In the genomic region with DNA sequence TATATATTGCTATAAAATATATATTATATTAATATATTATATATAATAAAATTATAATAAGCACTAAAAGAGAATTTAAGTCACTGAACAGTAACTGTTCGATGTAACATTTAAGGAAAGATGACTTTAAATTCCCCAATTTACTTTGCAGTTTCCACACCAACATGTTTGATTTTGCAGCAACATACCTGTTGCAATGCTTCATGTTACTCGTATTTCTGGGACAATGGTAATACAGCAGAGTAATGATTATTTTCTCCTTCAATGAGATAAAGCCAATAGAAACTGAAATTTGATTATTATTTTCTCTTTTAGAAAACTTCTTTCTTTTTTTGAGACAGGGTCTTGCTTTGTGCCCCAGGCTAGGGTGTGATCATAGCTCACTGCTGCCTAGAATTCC, we compare ENCODE assay signal across 28 cellular contexts.
"Had no signal": no experiment of that assay in that cellular context is flagged by ENCODE, and none has a peak within 500 bp of the region (broad histone marks: within the 10 kb centered on the region; RNA-seq: fewer than 3 reads in every experiment).

No MANE protein-coding gene starts in this region.

- H3K9me3 ChIP-seq: colonic mucosa, esophagus muscularis mucosa, esophagus squamous epithelium, gastrocnemius medialis, gastroesophageal sphincter, heart left ventricle, heart right ventricle had no signal

- H3K79me2 ChIP-seq: hepatocyte had no signal

- H3K27ac Mint-ChIP-seq: dendritic cell treated with granulocyte-macrophage colony-stimulating factor and Interleukin-4, amounts not matched to agents 40 ng/mL and 50 ng/mL, for 4 days; effector memory CD8-positive, alpha-beta T cell; endodermal cell had no signal

- H3K27me3 ChIP-seq: colonic mucosa, dorsolateral prefrontal cortex, esophagus muscularis mucosa, gastrocnemius medialis, gastroesophageal sphincter, heart left ventricle, heart right ventricle, hepatocyte had no signal

- H3K4me1 Mint-ChIP-seq: endodermal cell had no signal

- DNase-seq: colonic mucosa; cortex of kidney; dermis blood vessel endothelial cell; dorsolateral prefrontal cortex; effector CD4-positive, alpha-beta T cell; effector CD8-positive, alpha-beta T cell; effector memory CD4-positive, alpha-beta T cell; effector memory CD8-positive, alpha-beta T cell; endodermal cell; erythroblast; esophagus squamous epithelium; foreskin fibroblast; foreskin keratinocyte; foreskin melanocyte; gastrocnemius medialis; glutamatergic neuron; head of caudate nucleus; heart left ventricle; heart right ventricle had no signal

- ATAC-seq: effector memory CD8-positive, alpha-beta T cell; esophagus mucosa; foreskin keratinocyte; gastrocnemius medialis; gastroesophageal sphincter; heart left ventricle; heart right ventricle had no signal

- H2AFZ ChIP-seq: hepatocyte had no signal

- H3K4me3 ChIP-seq: colonic mucosa, coronary artery, dorsolateral prefrontal cortex, esophagus muscularis mucosa, esophagus squamous epithelium, gastrocnemius medialis, gastroesophageal sphincter, heart left ventricle, heart right ventricle, hepatocyte had no signal

- H3K27ac ChIP-seq: colonic mucosa, coronary artery, dorsolateral prefrontal cortex, epithelial cell of prostate, esophagus muscularis mucosa, esophagus squamous epithelium, foreskin keratinocyte, gastrocnemius medialis, gastroesophageal sphincter, heart left ventricle, heart right ventricle, hepatocyte had no signal

- H3K4me3 Mint-ChIP-seq: dendritic cell treated with granulocyte-macrophage colony-stimulating factor and Interleukin-4, amounts not matched to agents 40 ng/mL and 50 ng/mL, for 4 days; effector memory CD8-positive, alpha-beta T cell; endodermal cell had no signal

- H3K9me3 Mint-ChIP-seq: dendritic cell treated with granulocyte-macrophage colony-stimulating factor and Interleukin-4, amounts not matched to agents 40 ng/mL and 50 ng/mL, for 4 days; effector memory CD8-positive, alpha-beta T cell had no signal

- FAIRE-seq: endothelial cell of umbilical vein, frontal cortex had no signal

- H3K36me3 ChIP-seq: colonic mucosa, esophagus muscularis mucosa, esophagus squamous epithelium, gastrocnemius medialis, gastroesophageal sphincter, heart left ventricle, heart right ventricle had no signal

- H3K4me2 ChIP-seq: hepatocyte had no signal

- H3K4me1 ChIP-seq: colonic mucosa, esophagus squamous epithelium, foreskin keratinocyte, gastrocnemius medialis had no signal
